In genomic region chr1:67733741-67734690, GRCh38 we compare ENCODE assay signal across 2 cellular contexts.
TF ChIP-seq lines count a peak whose summit lies in the region.

No MANE protein-coding gene starts in this region.

TF ChIP-seq in A549, 52 proteins besides CTCF, POLR2A, EP300 and RAD21 (continued from another document):
- no peak for TF ChIP-seq REST (IDR thresholded peaks at IDR 0.05)
- no peak for TF ChIP-seq FOXS1 (CRISPR knock-in tag; IDR thresholded peaks at IDR 0.05)
- TF ChIP-seq ZSCAN20 (CRISPR knock-in tag; IDR thresholded peaks at IDR 0.05): no peak
- no peak for TF ChIP-seq MYC (IDR thresholded peaks at IDR 0.05; ENCODE audit: borderline replicate concordance, low read length)
- TF ChIP-seq NFE2L2 (conservative IDR thresholded peaks at IDR 0.05; ENCODE audit: low read length): no peak
- TF ChIP-seq BHLHE40 (IDR thresholded peaks at IDR 0.05; ENCODE audit: low read depth, low read length): no peak
- no peak for TF ChIP-seq PBX3 (IDR thresholded peaks at IDR 0.05)
- TF ChIP-seq HOXB13 (CRISPR knock-in tag; IDR thresholded peaks at IDR 0.05; ENCODE audit: low read depth): no peak
- no peak for TF ChIP-seq KDM1A (IDR thresholded peaks at IDR 0.05; ENCODE audit: low read depth)
- no peak for TF ChIP-seq MAZ (IDR thresholded peaks at IDR 0.05; ENCODE audit: borderline replicate concordance, low read depth, low read length)
- TF ChIP-seq SREBF2 (IDR thresholded peaks at IDR 0.05): no peak

TF ChIP-seq in WTC11, 78 proteins besides CTCF, POLR2A, EP300 and RAD21 (continued from another document):
- TF ChIP-seq ATF2 (CRISPR knock-in tag; IDR thresholded peaks at IDR 0.05; ENCODE audit: borderline replicate concordance, low read depth) (no peak), GABPB1 (CRISPR knock-in tag; IDR thresholded peaks at IDR 0.05) (no peak), CBFB (CRISPR knock-in tag; IDR thresholded peaks at IDR 0.05; ENCODE audit: low read depth) (no peak), KAT7 (CRISPR knock-in tag; IDR thresholded peaks at IDR 0.05; ENCODE audit: borderline replicate concordance) (no peak), NR1H2 (CRISPR knock-in tag; IDR thresholded peaks at IDR 0.05) (no peak), CREB1 (CRISPR knock-in tag; IDR thresholded peaks at IDR 0.05) (no peak), E2F4 (CRISPR knock-in tag; IDR thresholded peaks at IDR 0.05; ENCODE audit: borderline replicate concordance, low read depth) (no peak), PRDM15 (CRISPR knock-in tag; IDR thresholded peaks at IDR 0.05) (no peak)
TF ChIP-seq in WTC11: peak in this region for 0.
